ENCODE assay signal across 1 cellular context in the genomic region with DNA sequence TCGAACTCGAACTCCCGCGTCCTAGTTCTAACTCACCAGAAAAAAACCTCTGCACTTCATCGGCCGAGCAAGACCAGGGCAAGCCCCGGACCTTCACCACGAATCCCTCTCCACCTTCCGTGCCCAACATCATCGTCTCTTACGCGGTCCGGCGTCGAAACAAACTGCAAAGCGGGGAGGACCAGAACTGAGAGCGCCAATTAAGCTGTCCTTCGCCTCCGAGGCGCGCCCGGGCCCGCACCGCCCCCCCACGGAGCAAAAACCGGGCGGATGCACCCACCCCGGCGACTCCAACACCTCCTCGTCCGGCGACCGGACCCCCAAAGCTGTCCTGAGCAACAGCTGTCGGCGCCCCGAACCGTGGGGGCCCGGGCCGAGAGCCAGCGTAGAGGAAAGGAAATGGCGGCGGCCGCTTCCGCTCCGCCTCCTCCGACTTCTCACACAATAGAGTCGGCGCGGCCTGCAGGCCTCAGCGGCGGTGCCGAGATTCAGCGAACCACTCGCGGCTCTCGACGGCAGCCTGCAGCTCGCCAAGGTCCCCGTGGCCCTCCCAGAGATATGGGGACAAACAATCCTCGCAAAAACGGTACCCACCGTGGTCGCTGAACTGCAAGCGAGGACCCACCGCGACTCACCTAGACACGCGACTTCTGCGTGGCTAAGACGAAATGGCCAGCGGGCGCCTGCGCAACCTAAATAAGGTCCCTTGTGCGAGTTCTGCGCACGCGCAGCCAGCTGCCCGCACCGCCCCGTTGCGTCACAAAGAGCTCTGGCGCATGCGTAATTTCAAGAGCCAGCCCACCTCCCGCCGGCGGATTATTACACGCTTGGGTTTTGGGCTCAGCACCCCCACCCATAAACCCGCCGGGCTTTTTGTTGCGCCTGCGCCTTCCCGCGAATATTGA.
A peak's percentile ranks its signal among the peaks of the same experiment; 100 is the strongest.
TF ChIP-seq lines count a peak whose summit lies in the region.

A gene with protein sequence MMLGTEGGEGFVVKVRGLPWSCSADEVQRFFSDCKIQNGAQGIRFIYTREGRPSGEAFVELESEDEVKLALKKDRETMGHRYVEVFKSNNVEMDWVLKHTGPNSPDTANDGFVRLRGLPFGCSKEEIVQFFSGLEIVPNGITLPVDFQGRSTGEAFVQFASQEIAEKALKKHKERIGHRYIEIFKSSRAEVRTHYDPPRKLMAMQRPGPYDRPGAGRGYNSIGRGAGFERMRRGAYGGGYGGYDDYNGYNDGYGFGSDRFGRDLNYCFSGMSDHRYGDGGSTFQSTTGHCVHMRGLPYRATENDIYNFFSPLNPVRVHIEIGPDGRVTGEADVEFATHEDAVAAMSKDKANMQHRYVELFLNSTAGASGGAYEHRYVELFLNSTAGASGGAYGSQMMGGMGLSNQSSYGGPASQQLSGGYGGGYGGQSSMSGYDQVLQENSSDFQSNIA (minus strand): TSS at position 671 of the 905 bp plus-strand sequence. CDS start 538 bp downstream, at position 133.

TF ChIP-seq in HEK293, 187 proteins besides CTCF, POLR2A, EP300 and RAD21 (continued from another document and continues in another):
- TF ChIP-seq ZNF146 (tag by site-specific recombination; IDR thresholded peaks at IDR 0.05): peak; percentile 3; the same call in 1 of the 2 replicates
- TF ChIP-seq ZNF157 (tag by site-specific recombination; IDR thresholded peaks at IDR 0.05): 0 out of 2 replicates have a peak, but pooled peaks have one; percentile 29
- TF ChIP-seq, protein P1, sequence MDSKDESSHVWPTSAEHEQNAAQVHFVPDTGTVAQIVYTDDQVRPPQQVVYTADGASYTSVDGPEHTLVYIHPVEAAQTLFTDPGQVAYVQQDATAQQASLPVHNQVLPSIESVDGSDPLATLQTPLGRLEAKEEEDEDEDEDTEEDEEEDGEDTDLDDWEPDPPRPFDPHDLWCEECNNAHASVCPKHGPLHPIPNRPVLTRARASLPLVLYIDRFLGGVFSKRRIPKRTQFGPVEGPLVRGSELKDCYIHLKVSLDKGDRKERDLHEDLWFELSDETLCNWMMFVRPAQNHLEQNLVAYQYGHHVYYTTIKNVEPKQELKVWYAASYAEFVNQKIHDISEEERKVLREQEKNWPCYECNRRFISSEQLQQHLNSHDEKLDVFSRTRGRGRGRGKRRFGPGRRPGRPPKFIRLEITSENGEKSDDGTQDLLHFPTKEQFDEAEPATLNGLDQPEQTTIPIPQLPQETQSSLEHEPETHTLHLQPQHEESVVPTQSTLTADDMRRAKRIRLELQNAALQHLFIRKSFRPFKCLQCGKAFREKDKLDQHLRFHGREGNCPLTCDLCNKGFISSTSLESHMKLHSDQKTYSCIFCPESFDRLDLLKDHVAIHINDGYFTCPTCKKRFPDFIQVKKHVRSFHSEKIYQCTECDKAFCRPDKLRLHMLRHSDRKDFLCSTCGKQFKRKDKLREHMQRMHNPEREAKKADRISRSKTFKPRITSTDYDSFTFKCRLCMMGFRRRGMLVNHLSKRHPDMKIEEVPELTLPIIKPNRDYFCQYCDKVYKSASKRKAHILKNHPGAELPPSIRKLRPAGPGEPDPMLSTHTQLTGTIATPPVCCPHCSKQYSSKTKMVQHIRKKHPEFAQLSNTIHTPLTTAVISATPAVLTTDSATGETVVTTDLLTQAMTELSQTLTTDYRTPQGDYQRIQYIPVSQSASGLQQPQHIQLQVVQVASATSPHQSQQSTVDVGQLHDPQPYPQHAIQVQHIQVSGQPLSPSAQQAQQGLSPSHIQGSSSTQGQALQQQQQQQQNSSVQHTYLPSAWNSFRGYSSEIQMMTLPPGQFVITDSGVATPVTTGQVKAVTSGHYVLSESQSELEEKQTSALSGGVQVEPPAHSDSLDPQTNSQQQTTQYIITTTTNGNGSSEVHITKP (tag by site-specific recombination; IDR thresholded peaks at IDR 0.05): peak; percentile 75
- 0 out of 2 replicates have a peak, but pooled peaks have one; percentile 36 for TF ChIP-seq BCL11B (tag by site-specific recombination; IDR thresholded peaks at IDR 0.05; ENCODE audit: low read depth)
- no peak for TF ChIP-seq ZNF169 (tag by site-specific recombination; IDR thresholded peaks at IDR 0.05)
- peak; percentile 49; the same call in 1 of the 2 replicates for TF ChIP-seq ZNF610 (tag by site-specific recombination; IDR thresholded peaks at IDR 0.05; ENCODE audit: borderline replicate concordance)
- 0 out of 2 replicates have a peak, but pooled peaks have one; percentile 29 for TF ChIP-seq ZNF16 (tag by site-specific recombination; IDR thresholded peaks at IDR 0.05; ENCODE audit: low read depth)
- TF ChIP-seq GLI2 (tag by site-specific recombination; IDR thresholded peaks at IDR 0.05; ENCODE audit: borderline replicate concordance, low read depth): no peak
- TF ChIP-seq, protein P2, sequence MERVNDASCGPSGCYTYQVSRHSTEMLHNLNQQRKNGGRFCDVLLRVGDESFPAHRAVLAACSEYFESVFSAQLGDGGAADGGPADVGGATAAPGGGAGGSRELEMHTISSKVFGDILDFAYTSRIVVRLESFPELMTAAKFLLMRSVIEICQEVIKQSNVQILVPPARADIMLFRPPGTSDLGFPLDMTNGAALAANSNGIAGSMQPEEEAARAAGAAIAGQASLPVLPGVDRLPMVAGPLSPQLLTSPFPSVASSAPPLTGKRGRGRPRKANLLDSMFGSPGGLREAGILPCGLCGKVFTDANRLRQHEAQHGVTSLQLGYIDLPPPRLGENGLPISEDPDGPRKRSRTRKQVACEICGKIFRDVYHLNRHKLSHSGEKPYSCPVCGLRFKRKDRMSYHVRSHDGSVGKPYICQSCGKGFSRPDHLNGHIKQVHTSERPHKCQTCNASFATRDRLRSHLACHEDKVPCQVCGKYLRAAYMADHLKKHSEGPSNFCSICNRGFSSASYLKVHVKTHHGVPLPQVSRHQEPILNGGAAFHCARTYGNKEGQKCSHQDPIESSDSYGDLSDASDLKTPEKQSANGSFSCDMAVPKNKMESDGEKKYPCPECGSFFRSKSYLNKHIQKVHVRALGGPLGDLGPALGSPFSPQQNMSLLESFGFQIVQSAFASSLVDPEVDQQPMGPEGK (tag by site-specific recombination; IDR thresholded peaks at IDR 0.05): peak; percentile 63; the same call in 1 of the 2 replicates
- TF ChIP-seq ZNF521 (tag by site-specific recombination; IDR thresholded peaks at IDR 0.05): no peak
- TF ChIP-seq SCRT2 (tag by site-specific recombination; IDR thresholded peaks at IDR 0.05): peak; percentile 85
- peak; percentile 58; the same call in 1 of the 2 replicates for TF ChIP-seq ZNF121 (tag by site-specific recombination; IDR thresholded peaks at IDR 0.05)
- TF ChIP-seq, protein P3, sequence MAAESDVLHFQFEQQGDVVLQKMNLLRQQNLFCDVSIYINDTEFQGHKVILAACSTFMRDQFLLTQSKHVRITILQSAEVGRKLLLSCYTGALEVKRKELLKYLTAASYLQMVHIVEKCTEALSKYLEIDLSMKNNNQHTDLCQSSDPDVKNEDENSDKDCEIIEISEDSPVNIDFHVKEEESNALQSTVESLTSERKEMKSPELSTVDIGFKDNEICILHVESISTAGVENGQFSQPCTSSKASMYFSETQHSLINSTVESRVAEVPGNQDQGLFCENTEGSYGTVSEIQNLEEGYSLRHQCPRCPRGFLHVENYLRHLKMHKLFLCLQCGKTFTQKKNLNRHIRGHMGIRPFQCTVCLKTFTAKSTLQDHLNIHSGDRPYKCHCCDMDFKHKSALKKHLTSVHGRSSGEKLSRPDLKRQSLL (tag by site-specific recombination; IDR thresholded peaks at IDR 0.05): no peak
- TF ChIP-seq ZNF677 (tag by site-specific recombination; IDR thresholded peaks at IDR 0.05): no peak
- peak; percentile 61 for TF ChIP-seq ZNF843 (tag by site-specific recombination; IDR thresholded peaks at IDR 0.05)
- TF ChIP-seq ZNF335 (tag by site-specific recombination; conservative IDR thresholded peaks at IDR 0.05): peak; percentile 57
- TF ChIP-seq ZNF544 (tag by site-specific recombination; IDR thresholded peaks at IDR 0.05): no peak
- TF ChIP-seq ZNF10 (tag by site-specific recombination; IDR thresholded peaks at IDR 0.05): no peak; the same call in 1 of the 2 replicates
- TF ChIP-seq, protein P4, sequence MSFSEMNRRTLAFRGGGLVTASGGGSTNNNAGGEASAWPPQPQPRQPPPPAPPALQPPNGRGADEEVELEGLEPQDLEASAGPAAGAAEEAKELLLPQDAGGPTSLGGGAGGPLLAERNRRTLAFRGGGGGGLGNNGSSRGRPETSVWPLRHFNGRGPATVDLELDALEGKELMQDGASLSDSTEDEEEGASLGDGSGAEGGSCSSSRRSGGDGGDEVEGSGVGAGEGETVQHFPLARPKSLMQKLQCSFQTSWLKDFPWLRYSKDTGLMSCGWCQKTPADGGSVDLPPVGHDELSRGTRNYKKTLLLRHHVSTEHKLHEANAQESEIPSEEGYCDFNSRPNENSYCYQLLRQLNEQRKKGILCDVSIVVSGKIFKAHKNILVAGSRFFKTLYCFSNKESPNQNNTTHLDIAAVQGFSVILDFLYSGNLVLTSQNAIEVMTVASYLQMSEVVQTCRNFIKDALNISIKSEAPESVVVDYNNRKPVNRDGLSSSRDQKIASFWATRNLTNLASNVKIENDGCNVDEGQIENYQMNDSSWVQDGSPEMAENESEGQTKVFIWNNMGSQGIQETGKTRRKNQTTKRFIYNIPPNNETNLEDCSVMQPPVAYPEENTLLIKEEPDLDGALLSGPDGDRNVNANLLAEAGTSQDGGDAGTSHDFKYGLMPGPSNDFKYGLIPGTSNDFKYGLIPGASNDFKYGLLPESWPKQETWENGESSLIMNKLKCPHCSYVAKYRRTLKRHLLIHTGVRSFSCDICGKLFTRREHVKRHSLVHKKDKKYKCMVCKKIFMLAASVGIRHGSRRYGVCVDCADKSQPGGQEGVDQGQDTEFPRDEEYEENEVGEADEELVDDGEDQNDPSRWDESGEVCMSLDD (tag by site-specific recombination; IDR thresholded peaks at IDR 0.05): peak; percentile 82
- TF ChIP-seq ZNF501 (tag by site-specific recombination; IDR thresholded peaks at IDR 0.05): peak; percentile 87
- TF ChIP-seq ZNF629 (tag by site-specific recombination; IDR thresholded peaks at IDR 0.05): peak; percentile 55
- TF ChIP-seq, protein P5, sequence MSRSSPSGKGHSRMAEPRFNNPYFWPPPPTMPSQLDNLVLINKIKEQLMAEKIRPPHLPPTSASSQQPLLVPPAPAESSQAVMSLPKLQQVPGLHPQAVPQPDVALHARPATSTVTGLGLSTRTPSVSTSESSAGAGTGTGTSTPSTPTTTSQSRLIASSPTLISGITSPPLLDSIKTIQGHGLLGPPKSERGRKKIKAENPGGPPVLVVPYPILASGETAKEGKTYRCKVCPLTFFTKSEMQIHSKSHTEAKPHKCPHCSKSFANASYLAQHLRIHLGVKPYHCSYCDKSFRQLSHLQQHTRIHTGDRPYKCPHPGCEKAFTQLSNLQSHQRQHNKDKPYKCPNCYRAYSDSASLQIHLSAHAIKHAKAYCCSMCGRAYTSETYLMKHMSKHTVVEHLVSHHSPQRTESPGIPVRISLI (tag by site-specific recombination; IDR thresholded peaks at IDR 0.05): peak; percentile 62; the same call in 1 of the 2 replicates
- TF ChIP-seq ZNF830 (tag by site-specific recombination; IDR thresholded peaks at IDR 0.05; ENCODE audit: low read depth): no peak
- TF ChIP-seq ZBTB7A (tag by site-specific recombination; IDR thresholded peaks at IDR 0.05; ENCODE audit: low read depth): 0 out of 2 replicates have a peak, but pooled peaks have one; percentile 40
- no peak for TF ChIP-seq ZNF133 (tag by site-specific recombination; IDR thresholded peaks at IDR 0.05)
- peak; percentile 34; the same call in 1 of the 2 replicates for TF ChIP-seq ZNF585B (tag by site-specific recombination; IDR thresholded peaks at IDR 0.05)
- TF ChIP-seq, protein P6, sequence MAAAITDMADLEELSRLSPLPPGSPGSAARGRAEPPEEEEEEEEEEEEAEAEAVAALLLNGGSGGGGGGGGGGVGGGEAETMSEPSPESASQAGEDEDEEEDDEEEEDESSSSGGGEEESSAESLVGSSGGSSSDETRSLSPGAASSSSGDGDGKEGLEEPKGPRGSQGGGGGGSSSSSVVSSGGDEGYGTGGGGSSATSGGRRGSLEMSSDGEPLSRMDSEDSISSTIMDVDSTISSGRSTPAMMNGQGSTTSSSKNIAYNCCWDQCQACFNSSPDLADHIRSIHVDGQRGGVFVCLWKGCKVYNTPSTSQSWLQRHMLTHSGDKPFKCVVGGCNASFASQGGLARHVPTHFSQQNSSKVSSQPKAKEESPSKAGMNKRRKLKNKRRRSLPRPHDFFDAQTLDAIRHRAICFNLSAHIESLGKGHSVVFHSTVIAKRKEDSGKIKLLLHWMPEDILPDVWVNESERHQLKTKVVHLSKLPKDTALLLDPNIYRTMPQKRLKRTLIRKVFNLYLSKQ (tag by site-specific recombination; IDR thresholded peaks at IDR 0.05; ENCODE audit: borderline replicate concordance): no peak
- TF ChIP-seq ZBTB8A (tag by site-specific recombination; IDR thresholded peaks at IDR 0.05): peak; percentile 88
- 0 out of 2 replicates have a peak, but pooled peaks have one; percentile 46 for TF ChIP-seq GLI4 (tag by site-specific recombination; IDR thresholded peaks at IDR 0.05)
- TF ChIP-seq, protein P7, sequence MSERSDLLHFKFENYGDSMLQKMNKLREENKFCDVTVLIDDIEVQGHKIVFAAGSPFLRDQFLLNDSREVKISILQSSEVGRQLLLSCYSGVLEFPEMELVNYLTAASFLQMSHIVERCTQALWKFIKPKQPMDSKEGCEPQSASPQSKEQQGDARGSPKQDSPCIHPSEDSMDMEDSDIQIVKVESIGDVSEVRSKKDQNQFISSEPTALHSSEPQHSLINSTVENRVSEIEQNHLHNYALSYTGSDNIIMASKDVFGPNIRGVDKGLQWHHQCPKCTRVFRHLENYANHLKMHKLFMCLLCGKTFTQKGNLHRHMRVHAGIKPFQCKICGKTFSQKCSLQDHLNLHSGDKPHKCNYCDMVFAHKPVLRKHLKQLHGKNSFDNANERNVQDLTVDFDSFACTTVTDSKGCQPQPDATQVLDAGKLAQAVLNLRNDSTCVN (tag by site-specific recombination; optimal IDR thresholded peaks at IDR 0.05): peak; percentile 31
- TF ChIP-seq SETDB1 (IDR thresholded peaks at IDR 0.05; ENCODE audit: insufficient read length, low read length): no peak
- peak; percentile 44; the same call in 1 of the 2 replicates for TF ChIP-seq ZNF239 (tag by site-specific recombination; IDR thresholded peaks at IDR 0.05)
- TF ChIP-seq, protein P8, sequence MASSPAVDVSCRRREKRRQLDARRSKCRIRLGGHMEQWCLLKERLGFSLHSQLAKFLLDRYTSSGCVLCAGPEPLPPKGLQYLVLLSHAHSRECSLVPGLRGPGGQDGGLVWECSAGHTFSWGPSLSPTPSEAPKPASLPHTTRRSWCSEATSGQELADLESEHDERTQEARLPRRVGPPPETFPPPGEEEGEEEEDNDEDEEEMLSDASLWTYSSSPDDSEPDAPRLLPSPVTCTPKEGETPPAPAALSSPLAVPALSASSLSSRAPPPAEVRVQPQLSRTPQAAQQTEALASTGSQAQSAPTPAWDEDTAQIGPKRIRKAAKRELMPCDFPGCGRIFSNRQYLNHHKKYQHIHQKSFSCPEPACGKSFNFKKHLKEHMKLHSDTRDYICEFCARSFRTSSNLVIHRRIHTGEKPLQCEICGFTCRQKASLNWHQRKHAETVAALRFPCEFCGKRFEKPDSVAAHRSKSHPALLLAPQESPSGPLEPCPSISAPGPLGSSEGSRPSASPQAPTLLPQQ (tag by site-specific recombination; IDR thresholded peaks at IDR 0.05): peak; percentile 48
- peak; percentile 95 for TF ChIP-seq ZNF341 (tag by site-specific recombination; IDR thresholded peaks at IDR 0.05; ENCODE audit: low read depth)
- TF ChIP-seq ZSCAN16 (tag by site-specific recombination; IDR thresholded peaks at IDR 0.05): peak; percentile 51; the same call in 1 of the 2 replicates
- peak; percentile 23 for TF ChIP-seq GLIS1 (tag by site-specific recombination; IDR thresholded peaks at IDR 0.05)
- no peak for TF ChIP-seq ZNF549 (tag by site-specific recombination; IDR thresholded peaks at IDR 0.05)
- TF ChIP-seq ZBTB17 (tag by site-specific recombination; IDR thresholded peaks at IDR 0.05): no peak
- peak; percentile 39 for TF ChIP-seq HOXD13 (CRISPR knock-in tag; IDR thresholded peaks at IDR 0.05; ENCODE audit: borderline replicate concordance)
